ENCODE assay signal across 1 cellular context in the genomic region with DNA sequence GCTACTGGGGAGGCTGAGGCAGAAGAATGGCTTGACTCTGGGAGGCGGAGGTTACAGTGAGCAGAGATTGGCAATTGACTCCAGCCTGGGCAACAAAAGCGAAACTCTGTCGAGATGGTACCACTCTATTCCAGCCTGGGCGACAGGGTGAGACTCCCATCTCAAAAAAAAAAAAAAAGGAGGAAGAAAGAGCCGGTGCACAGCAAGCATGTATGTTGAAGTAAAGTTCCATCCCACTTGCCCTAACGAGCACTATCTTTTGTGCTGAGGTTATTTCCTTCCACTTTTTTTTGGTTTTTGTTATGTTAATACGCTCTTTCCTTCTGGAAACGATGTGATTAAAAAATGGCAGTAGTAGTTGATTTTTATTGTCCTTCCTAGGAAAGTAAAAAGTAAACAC.
TF ChIP-seq lines count a peak whose summit lies in the region.

No MANE protein-coding gene starts in this region.

TF ChIP-seq in GM12878, 131 proteins besides CTCF, POLR2A, EP300 and RAD21:
- TF ChIP-seq CEBPB (IDR thresholded peaks at IDR 0.05; ENCODE audit: borderline replicate concordance in 1 of 2, low read depth in 2 of 2, low read length in 2 of 2): no peak
- TF ChIP-seq, protein P1, sequence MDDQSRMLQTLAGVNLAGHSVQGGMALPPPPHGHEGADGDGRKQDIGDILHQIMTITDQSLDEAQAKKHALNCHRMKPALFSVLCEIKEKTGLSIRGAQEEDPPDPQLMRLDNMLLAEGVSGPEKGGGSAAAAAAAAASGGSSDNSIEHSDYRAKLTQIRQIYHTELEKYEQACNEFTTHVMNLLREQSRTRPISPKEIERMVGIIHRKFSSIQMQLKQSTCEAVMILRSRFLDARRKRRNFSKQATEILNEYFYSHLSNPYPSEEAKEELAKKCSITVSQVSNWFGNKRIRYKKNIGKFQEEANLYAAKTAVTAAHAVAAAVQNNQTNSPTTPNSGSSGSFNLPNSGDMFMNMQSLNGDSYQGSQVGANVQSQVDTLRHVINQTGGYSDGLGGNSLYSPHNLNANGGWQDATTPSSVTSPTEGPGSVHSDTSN (IDR thresholded peaks at IDR 0.05; ENCODE audit: insufficient replicate concordance, low read depth, low read length): no peak
- no peak for TF ChIP-seq JUNB (IDR thresholded peaks at IDR 0.05)
- TF ChIP-seq CBX5 (IDR thresholded peaks at IDR 0.05; ENCODE audit: low read depth): no peak
- no peak for TF ChIP-seq SREBF1 (IDR thresholded peaks at IDR 0.05; ENCODE audit: low read length)
- TF ChIP-seq BCL11A (IDR thresholded peaks at IDR 0.05; ENCODE audit: low read depth, low read length): no peak
- no peak for TF ChIP-seq SMAD1 (IDR thresholded peaks at IDR 0.05; ENCODE audit: low read depth, partially characterized antibody)
- TF ChIP-seq, protein P2, sequence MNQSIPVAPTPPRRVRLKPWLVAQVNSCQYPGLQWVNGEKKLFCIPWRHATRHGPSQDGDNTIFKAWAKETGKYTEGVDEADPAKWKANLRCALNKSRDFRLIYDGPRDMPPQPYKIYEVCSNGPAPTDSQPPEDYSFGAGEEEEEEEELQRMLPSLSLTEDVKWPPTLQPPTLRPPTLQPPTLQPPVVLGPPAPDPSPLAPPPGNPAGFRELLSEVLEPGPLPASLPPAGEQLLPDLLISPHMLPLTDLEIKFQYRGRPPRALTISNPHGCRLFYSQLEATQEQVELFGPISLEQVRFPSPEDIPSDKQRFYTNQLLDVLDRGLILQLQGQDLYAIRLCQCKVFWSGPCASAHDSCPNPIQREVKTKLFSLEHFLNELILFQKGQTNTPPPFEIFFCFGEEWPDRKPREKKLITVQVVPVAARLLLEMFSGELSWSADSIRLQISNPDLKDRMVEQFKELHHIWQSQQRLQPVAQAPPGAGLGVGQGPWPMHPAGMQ (IDR thresholded peaks at IDR 0.05; ENCODE audit: borderline replicate concordance): no peak
- TF ChIP-seq NR2C2 (IDR thresholded peaks at IDR 0.05; ENCODE audit: borderline replicate concordance, control insufficient read depth, insufficient read length, low read depth): no peak
- TF ChIP-seq, protein P3, sequence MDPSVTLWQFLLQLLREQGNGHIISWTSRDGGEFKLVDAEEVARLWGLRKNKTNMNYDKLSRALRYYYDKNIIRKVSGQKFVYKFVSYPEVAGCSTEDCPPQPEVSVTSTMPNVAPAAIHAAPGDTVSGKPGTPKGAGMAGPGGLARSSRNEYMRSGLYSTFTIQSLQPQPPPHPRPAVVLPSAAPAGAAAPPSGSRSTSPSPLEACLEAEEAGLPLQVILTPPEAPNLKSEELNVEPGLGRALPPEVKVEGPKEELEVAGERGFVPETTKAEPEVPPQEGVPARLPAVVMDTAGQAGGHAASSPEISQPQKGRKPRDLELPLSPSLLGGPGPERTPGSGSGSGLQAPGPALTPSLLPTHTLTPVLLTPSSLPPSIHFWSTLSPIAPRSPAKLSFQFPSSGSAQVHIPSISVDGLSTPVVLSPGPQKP (IDR thresholded peaks at IDR 0.05; ENCODE audit: low read depth, low read length): no peak
- no peak for TF ChIP-seq HDGF (IDR thresholded peaks at IDR 0.05)
- TF ChIP-seq, protein P4, sequence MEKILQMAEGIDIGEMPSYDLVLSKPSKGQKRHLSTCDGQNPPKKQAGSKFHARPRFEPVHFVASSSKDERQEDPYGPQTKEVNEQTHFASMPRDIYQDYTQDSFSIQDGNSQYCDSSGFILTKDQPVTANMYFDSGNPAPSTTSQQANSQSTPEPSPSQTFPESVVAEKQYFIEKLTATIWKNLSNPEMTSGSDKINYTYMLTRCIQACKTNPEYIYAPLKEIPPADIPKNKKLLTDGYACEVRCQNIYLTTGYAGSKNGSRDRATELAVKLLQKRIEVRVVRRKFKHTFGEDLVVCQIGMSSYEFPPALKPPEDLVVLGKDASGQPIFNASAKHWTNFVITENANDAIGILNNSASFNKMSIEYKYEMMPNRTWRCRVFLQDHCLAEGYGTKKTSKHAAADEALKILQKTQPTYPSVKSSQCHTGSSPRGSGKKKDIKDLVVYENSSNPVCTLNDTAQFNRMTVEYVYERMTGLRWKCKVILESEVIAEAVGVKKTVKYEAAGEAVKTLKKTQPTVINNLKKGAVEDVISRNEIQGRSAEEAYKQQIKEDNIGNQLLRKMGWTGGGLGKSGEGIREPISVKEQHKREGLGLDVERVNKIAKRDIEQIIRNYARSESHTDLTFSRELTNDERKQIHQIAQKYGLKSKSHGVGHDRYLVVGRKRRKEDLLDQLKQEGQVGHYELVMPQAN (conservative IDR thresholded peaks at IDR 0.05): no peak
- no peak for TF ChIP-seq SMARCA5 (IDR thresholded peaks at IDR 0.05)
- TF ChIP-seq, protein P5, sequence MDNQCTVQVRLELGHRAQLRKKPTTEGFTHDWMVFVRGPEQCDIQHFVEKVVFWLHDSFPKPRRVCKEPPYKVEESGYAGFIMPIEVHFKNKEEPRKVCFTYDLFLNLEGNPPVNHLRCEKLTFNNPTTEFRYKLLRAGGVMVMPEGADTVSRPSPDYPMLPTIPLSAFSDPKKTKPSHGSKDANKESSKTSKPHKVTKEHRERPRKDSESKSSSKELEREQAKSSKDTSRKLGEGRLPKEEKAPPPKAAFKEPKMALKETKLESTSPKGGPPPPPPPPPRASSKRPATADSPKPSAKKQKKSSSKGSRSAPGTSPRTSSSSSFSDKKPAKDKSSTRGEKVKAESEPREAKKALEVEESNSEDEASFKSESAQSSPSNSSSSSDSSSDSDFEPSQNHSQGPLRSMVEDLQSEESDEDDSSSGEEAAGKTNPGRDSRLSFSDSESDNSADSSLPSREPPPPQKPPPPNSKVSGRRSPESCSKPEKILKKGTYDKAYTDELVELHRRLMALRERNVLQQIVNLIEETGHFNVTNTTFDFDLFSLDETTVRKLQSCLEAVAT (IDR thresholded peaks at IDR 0.05): no peak
- TF ChIP-seq RBBP5 (conservative IDR thresholded peaks at IDR 0.05): no peak
- TF ChIP-seq, protein P6, sequence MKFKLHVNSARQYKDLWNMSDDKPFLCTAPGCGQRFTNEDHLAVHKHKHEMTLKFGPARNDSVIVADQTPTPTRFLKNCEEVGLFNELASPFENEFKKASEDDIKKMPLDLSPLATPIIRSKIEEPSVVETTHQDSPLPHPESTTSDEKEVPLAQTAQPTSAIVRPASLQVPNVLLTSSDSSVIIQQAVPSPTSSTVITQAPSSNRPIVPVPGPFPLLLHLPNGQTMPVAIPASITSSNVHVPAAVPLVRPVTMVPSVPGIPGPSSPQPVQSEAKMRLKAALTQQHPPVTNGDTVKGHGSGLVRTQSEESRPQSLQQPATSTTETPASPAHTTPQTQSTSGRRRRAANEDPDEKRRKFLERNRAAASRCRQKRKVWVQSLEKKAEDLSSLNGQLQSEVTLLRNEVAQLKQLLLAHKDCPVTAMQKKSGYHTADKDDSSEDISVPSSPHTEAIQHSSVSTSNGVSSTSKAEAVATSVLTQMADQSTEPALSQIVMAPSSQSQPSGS (IDR thresholded peaks at IDR 0.05; ENCODE audit: low read length): no peak
- TF ChIP-seq, protein P7, sequence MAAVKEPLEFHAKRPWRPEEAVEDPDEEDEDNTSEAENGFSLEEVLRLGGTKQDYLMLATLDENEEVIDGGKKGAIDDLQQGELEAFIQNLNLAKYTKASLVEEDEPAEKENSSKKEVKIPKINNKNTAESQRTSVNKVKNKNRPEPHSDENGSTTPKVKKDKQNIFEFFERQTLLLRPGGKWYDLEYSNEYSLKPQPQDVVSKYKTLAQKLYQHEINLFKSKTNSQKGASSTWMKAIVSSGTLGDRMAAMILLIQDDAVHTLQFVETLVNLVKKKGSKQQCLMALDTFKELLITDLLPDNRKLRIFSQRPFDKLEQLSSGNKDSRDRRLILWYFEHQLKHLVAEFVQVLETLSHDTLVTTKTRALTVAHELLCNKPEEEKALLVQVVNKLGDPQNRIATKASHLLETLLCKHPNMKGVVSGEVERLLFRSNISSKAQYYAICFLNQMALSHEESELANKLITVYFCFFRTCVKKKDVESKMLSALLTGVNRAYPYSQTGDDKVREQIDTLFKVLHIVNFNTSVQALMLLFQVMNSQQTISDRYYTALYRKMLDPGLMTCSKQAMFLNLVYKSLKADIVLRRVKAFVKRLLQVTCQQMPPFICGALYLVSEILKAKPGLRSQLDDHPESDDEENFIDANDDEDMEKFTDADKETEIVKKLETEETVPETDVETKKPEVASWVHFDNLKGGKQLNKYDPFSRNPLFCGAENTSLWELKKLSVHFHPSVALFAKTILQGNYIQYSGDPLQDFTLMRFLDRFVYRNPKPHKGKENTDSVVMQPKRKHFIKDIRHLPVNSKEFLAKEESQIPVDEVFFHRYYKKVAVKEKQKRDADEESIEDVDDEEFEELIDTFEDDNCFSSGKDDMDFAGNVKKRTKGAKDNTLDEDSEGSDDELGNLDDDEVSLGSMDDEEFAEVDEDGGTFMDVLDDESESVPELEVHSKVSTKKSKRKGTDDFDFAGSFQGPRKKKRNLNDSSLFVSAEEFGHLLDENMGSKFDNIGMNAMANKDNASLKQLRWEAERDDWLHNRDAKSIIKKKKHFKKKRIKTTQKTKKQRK (IDR thresholded peaks at IDR 0.05; ENCODE audit: low read depth, low read length): no peak
- TF ChIP-seq, protein P8, sequence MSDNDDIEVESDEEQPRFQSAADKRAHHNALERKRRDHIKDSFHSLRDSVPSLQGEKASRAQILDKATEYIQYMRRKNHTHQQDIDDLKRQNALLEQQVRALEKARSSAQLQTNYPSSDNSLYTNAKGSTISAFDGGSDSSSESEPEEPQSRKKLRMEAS (IDR thresholded peaks at IDR 0.05; ENCODE audit: low read depth, low read length): no peak
